In the genomic region with DNA sequence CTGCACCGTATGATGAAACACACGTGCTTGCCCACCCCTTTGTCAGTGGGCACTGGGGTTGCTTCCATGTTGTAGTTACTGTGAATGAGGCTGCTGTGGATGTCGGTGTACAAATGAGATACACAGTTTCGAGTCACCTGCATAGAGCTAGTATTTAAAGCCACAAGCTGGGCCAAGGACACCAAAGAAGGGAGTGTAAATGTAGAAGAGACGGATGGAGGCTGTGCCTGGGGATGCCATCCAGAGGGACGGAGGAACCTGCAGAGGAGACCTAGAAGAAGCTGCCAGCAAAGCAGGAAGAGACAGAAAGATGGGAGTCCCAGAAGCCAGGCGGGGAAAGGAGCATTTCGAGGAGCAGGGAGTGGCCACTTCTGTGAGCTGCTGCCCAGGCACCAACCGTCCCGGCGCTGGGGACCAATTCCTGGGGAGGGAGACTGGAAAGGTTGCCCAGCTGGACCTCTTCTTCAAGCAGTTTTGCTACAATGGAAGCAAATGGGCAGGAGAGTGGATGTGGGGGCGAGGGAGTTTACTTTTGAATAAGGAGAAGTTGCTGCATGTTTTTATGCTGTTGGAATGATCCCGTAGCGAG, we compare ENCODE assay signal across 25 cellular contexts.
DNase-seq lines count a peak whose midpoint lies in the region; ATAC-seq and TF ChIP-seq lines count a peak whose summit lies in the region.
"Had no signal": no experiment of that assay in that cellular context is flagged by ENCODE, and none has a peak within 500 bp of the region (broad histone marks: within the 10 kb centered on the region; RNA-seq: fewer than 3 reads in every experiment).

No MANE protein-coding gene starts in this region.

- H3K36me3 ChIP-seq in IMR-90 (ENCODE audit: control insufficient read depth, insufficient read depth, low read length) (peaks cover 10% of the 10 kb centered on the region; the same call in 1 of the 2 replicates), upper lobe of right lung (no peaks in the 10 kb centered on the region)
- H3K36me3 ChIP-seq: HAP-1 had no signal

- no peak for ATAC-seq in IMR-90 (ENCODE audit: low read depth)
- ATAC-seq in upper lobe of right lung: no peak
- no peak for ATAC-seq in GM21529 (IDR thresholded peaks at IDR 0.05; ENCODE audit: unreplicated experiment)

- peaks cover 6% of the 10 kb centered on the region for H3K27me3 Mint-ChIP-seq in nephron progenitor cell (ENCODE audit: low read depth, poor library complexity)

- peaks cover 21% of the 10 kb centered on the region; the same call in 1 of the 2 replicates for H4K20me1 ChIP-seq in IMR-90 (ENCODE audit: insufficient read depth, low read length)

- H3K23ac ChIP-seq in IMR-90 (ENCODE audit: low read depth, low read length): no peak overlapping the region

- no peak overlapping the region for H2BK15ac ChIP-seq in IMR-90 (ENCODE audit: low read depth, low read length)

- peaks cover 38% of the 10 kb centered on the region for H3K36me3 Mint-ChIP-seq in nephron progenitor cell (ENCODE audit: low read depth)

- peaks cover 5% of the 10 kb centered on the region for H3K9me3 Mint-ChIP-seq in nephron progenitor cell

- H4K5ac ChIP-seq in IMR-90 (ENCODE audit: low read depth, low read length): no peak overlapping the region

- no peaks in the 10 kb centered on the region for H3K27me3 ChIP-seq in IMR-90 (ENCODE audit: control insufficient read depth, insufficient read depth, low read length)
- no peaks in the 10 kb centered on the region for H3K27me3 ChIP-seq in upper lobe of right lung
- H3K27me3 ChIP-seq: BLaER1, Peyer's patch had no signal

- H3K4me3 ChIP-seq in IMR-90 (ENCODE audit: insufficient read depth, low read depth, low read length) (no peak overlapping the region), upper lobe of right lung (no peak overlapping the region)
- H3K4me3 ChIP-seq: BLaER1, HAP-1, Peyer's patch had no signal

- H3K4me2 ChIP-seq in IMR-90 (ENCODE audit: low read depth, low read length): no peak overlapping the region
- H3K4me2 ChIP-seq: BLaER1, KMS-11 had no signal

- WGBS in IMR-90 (ENCODE audit: extremely low coverage in 2 of 2, insufficient read length in 1 of 2), 2 experiments: 95% methylated on average over 8 of the region's 14 CpGs; no CpG with 5 or more reads in 1 of the 2 experiments

- H4K91ac ChIP-seq in IMR-90 (ENCODE audit: insufficient read depth, low read depth, low read length): no peak overlapping the region

- no peak overlapping the region for H3K56ac ChIP-seq in IMR-90 (ENCODE audit: extremely low read depth, insufficient read depth, low read length)

- H2AFZ ChIP-seq in IMR-90 (replicated peaks; ENCODE audit: low read length, poor library complexity): peak overlapping the region; percentile 26

- peaks cover 17% of the 10 kb centered on the region for H3K4me1 Mint-ChIP-seq in nephron progenitor cell

- no peak overlapping the region for H3K9ac ChIP-seq in IMR-90 (ENCODE audit: low read depth, low read length)
- H3K9ac ChIP-seq: BLaER1, KMS-11 had no signal

- H3K9me1 ChIP-seq in IMR-90 (ENCODE audit: insufficient read depth, low read length): peaks cover 25% of the 10 kb centered on the region

- no peak overlapping the region for H2BK20ac ChIP-seq in IMR-90 (ENCODE audit: low read depth, low read length)

- POLR2A ChIA-PET in IMR-90 (lab: Charles Lee; ENCODE audit: unreplicated experiment): interaction anchor here (0.6 kb wide), 1 partner anchor 32 kb away, joined by 5 read pairs; no protein-coding TSS in a partner anchor

- DNase-seq in activated effector memory CD4-positive, alpha-beta T cell treated with anti-CD3 and anti-CD28 coated beads, Interleukin-2, amount 50 U/mL, for 16 hours: peak; percentile 55
- DNase-seq in activated effector memory CD4-positive, alpha-beta T cell treated with Interleukin-2 at 50 U/mL for 16 hours: no peak
- DNase-seq in IMR-90 (no peak), nephron progenitor cell (no peak), upper lobe of right lung (peak; percentile 46), HCEC 1CT (no peak), GM03348 (ENCODE audit: low spot score) (no peak)
- DNase-seq: ACHN; CD8-positive, alpha-beta memory T cell; DMS53; EL; GF-D8; NCI-H1105; NCI-H1694; NCI-H2081; NCI-H2171 treated with DMSO at 0.1 percent for 48 hours; NCI-H446; NCI-H526; Peyer's patch; Right ventricle myocardium superior had no signal

- no peak overlapping the region for H3K4me3 Mint-ChIP-seq in nephron progenitor cell
- H3K4me3 Mint-ChIP-seq: CD8-positive, alpha-beta memory T cell had no signal

- H3K27ac ChIP-seq in IMR-90 (ENCODE audit: insufficient read depth, low read length) (no peak overlapping the region), upper lobe of right lung (no peak overlapping the region)
- H3K27ac ChIP-seq: 22Rv1, BLaER1, KMS-11, Peyer's patch had no signal

- H3K9me3 ChIP-seq in IMR-90 (ENCODE audit: control insufficient read depth, insufficient read depth, low read length): no peaks in the 10 kb centered on the region
- H3K9me3 ChIP-seq in upper lobe of right lung: no peaks in the 10 kb centered on the region
- H3K9me3 ChIP-seq: BLaER1, HAP-1, Peyer's patch had no signal

- H2BK120ac ChIP-seq in IMR-90 (ENCODE audit: low read depth, low read length): no peak overlapping the region

- CTCF ChIA-PET in IMR-90 (lab: Yijun Ruan, JAX): no interaction called here

- H2AK5ac ChIP-seq in IMR-90 (ENCODE audit: low read depth, low read length): no peak overlapping the region

- H3K27ac Mint-ChIP-seq in nephron progenitor cell: peak overlapping the region; percentile 55

- in situ Hi-C loops in IMR-90 (cut with MboI; ENCODE audit: low sequenced_read_pairs): no loop called here

- H3K4me1 ChIP-seq in IMR-90 (ENCODE audit: control insufficient read depth, insufficient read depth, low read length): peaks cover 16% of the 10 kb centered on the region
- peaks cover 7% of the 10 kb centered on the region for H3K4me1 ChIP-seq in upper lobe of right lung
- H3K4me1 ChIP-seq: HAP-1, Peyer's patch had no signal

- TF ChIP-seq CTCF in IMR-90 (conservative IDR thresholded peaks at IDR 0.05; ENCODE audit: low read depth, low read length) (no peak), nephron progenitor cell (IDR thresholded peaks at IDR 0.05) (no peak), upper lobe of right lung (IDR thresholded peaks at IDR 0.05) (no peak)

- no peak overlapping the region for H3K14ac ChIP-seq in IMR-90 (replicated peaks; ENCODE audit: low read depth, low read length)

- dilution Hi-C loops in IMR-90 (cut with HindIII; ENCODE audit: low sequenced_read_pairs, unreplicated experiment): no loop called here

- H3K18ac ChIP-seq in IMR-90 (ENCODE audit: low read depth, low read length): no peak overlapping the region

- H2AK9ac ChIP-seq in IMR-90 (replicated peaks; ENCODE audit: low read depth, low read length, poor library complexity): no peak overlapping the region

- H3K4ac ChIP-seq in IMR-90 (ENCODE audit: low read depth, low read length): no peak overlapping the region

- TF ChIP-seq RAD21 in IMR-90 (IDR thresholded peaks at IDR 0.05; ENCODE audit: low read length): no peak

- no peak overlapping the region for H4K8ac ChIP-seq in IMR-90 (ENCODE audit: low read depth in 2 of 2, low read length in 2 of 2)

- intact Hi-C loops in IMR-90 (cut with micrococcal nuclease): loop anchor here (5.0 to 10.0 kb wide), 2 partner anchors 333 to 454 kb away; no protein-coding TSS in a partner anchor
- intact Hi-C loops in upper lobe of right lung (cut with DNase I): no loop called here

- BruUV-seq in IMR-90 (replicated peaks; lab: Mats Ljungman, UMichigan): no TSS peak

- peaks cover 10 to 59% of the 10 kb centered on the region in 2 experiments for H3K79me1 ChIP-seq in IMR-90 (ENCODE audit: low read depth in 1 of 2, low read length in 2 of 2)

- H2BK5ac ChIP-seq in IMR-90 (ENCODE audit: low read depth, low read length, poor library complexity, severe bottlenecking): no peak overlapping the region

- TF ChIP-seq POLR2A in IMR-90 (IDR thresholded peaks at IDR 0.05; ENCODE audit: low read depth, low read length): no peak

TF ChIP-seq in IMR-90, 13 proteins besides CTCF, POLR2A, EP300 and RAD21:
- no peak for TF ChIP-seq CEBPB (IDR thresholded peaks at IDR 0.05; ENCODE audit: low read depth, low read length)

Comparison
In these comparisons a context has a peak if more than half of its experiments do, and no peak if none do; other contexts are left out.
1. DNase-seq: peak in activated effector memory CD4-positive, alpha-beta T cell treated with anti-CD3 and anti-CD28 coated beads, Interleukin-2, amount 50 U/mL, for 16 hours (single experiment) and upper lobe of right lung (single experiment); none in activated effector memory CD4-positive, alpha-beta T cell treated with Interleukin-2 at 50 U/mL for 16 hours (single experiment), IMR-90 (single experiment), nephron progenitor cell (single experiment), HCEC 1CT (single experiment) and GM03348 (single experiment).